In the genomic region with DNA sequence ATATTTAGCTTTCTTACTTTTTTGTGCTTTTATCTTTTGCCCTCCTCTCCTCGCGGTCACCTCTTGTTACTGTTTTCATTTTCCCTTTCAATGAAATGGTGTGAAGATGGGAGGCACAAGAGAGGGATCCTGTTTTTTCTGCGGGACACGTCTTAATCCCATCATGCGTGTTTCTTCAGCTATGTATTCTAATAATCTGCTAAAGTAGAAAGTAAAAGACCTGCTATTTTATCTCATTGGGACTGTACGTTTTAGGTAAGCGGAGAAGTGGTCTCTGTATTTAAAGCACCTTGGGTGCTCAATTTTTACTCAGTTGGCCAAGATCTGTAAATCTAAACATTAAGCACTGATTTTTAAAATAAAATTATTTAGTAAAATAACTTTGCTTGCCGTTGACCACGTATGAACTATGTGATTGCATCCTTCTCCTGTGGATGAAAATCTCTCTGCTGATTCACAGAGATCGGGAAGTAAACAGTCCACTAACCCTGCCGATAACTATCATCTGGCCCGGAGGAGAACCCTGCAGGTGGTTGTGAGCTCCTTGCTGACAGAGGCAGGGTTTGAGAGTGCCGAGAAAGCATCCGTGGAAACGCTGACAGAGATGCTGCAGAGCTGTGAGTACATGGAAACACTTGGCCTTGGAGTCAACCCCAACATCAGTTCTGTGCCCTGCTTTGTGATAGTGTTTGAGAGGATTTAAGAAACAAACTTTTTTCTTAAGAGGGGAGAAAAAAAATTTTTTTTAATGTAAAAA, we compare ENCODE assay signal across 8 cellular contexts. TPM values are rescaled to one million over a fixed set of nuclear protein-coding genes. Genes with fewer than 3 reads are reported as not detected.
DNase-seq lines count a peak whose midpoint lies in the region; ATAC-seq and TF ChIP-seq lines count a peak whose summit lies in the region.

No MANE protein-coding gene starts in this region.

- H3K27ac Mint-ChIP-seq in brain, result peak overlapping the region; percentile 98 to 100 (median 99)

- no peak overlapping the region for H3K23ac ChIP-seq in mesendoderm (ENCODE audit: low read length)

- no peak overlapping the region for H3K4ac ChIP-seq in mesendoderm (ENCODE audit: low read depth, low read length)

- H2BK15ac ChIP-seq in mesendoderm (replicated peaks; ENCODE audit: low read depth), result no peak overlapping the region

- no peaks in the 10 kb centered on the region for H3K27me3 ChIP-seq in heart right ventricle
- H3K27me3 ChIP-seq in mesendoderm (ENCODE audit: insufficient read depth, low read length, poor library complexity), result peaks cover 21% of the 10 kb centered on the region
- no peaks in the 10 kb centered on the region for H3K27me3 ChIP-seq in vagina

- H3K9me3 ChIP-seq in heart right ventricle, result no peaks in the 10 kb centered on the region
- H3K9me3 ChIP-seq in vagina, result no peaks in the 10 kb centered on the region

- H3K36me3 Mint-ChIP-seq in brain, result peaks cover 28% of the 10 kb centered on the region

- no peak overlapping the region for H2AK5ac ChIP-seq in mesendoderm (ENCODE audit: low read length)

- no peak overlapping the region for H4K8ac ChIP-seq in mesendoderm (ENCODE audit: low read depth, low read length)

- H2BK5ac ChIP-seq in mesendoderm (ENCODE audit: low read length), result no peak overlapping the region

- H3K4me1 ChIP-seq in heart right ventricle (peaks cover 13 to 68% (median 58%) of the 10 kb centered on the region in 9 donors), mesendoderm (ENCODE audit: control insufficient read depth, low read depth, low read length) (no peaks in the 10 kb centered on the region), vagina (peaks cover 54% of the 10 kb centered on the region)

- TF ChIP-seq CTCF in heart right ventricle (IDR thresholded peaks at IDR 0.05), result no peak
- TF ChIP-seq CTCF in brain (conservative IDR thresholded peaks at IDR 0.05), result peak in 1 of 2 experiments; percentile 13
- TF ChIP-seq CTCF in vagina (IDR thresholded peaks at IDR 0.05), result no peak

- no peak overlapping the region for H4K5ac ChIP-seq in mesendoderm (ENCODE audit: low read length)

- peak overlapping the region; percentile 82 for H3K56ac ChIP-seq in mesendoderm (ENCODE audit: low read length)

- H3K4me2 ChIP-seq in mesendoderm (ENCODE audit: low read length), result peak overlapping the region; percentile 81

- no peak overlapping the region for H2BK120ac ChIP-seq in mesendoderm (ENCODE audit: low read depth, low read length)

- peaks cover 19% of the 10 kb centered on the region for H3K27me3 Mint-ChIP-seq in brain

- peak overlapping the region; percentile 95 to 99 (median 98) for H3K4me3 Mint-ChIP-seq in brain

- H3K9ac ChIP-seq in mesendoderm (ENCODE audit: low read length), result peak overlapping the region; percentile 75

- no peaks in the 10 kb centered on the region for H3K79me2 ChIP-seq in mesendoderm (ENCODE audit: control insufficient read depth, insufficient read depth, low read length)

- intact Hi-C loops in heart right ventricle (cut with DNase I) (loop anchor here in 1 of 10 donors (10.0 kb wide), 1 partner anchor 504 kb away; no protein-coding TSS in a partner anchor), left cardiac atrium (cut with DNase I) (no loop called here), vagina (cut with DNase I) (no loop called here)

- ATAC-seq in heart right ventricle (no peak), left cardiac atrium (no peak), HG03457 (IDR thresholded peaks at IDR 0.05; ENCODE audit: unreplicated experiment) (no peak)

- WGBS in heart right ventricle, 2 donors, result 11 to 17% methylated on average over 15 of the region's 15 CpGs
- WGBS in mesendoderm (ENCODE audit: extremely low coverage, insufficient coverage, low lambda C conversion rate), result no CpG with 5 or more reads among the region's 15 CpGs

- H3K36me3 ChIP-seq in heart right ventricle (peaks cover 0 to 46% (median 25%) of the 10 kb centered on the region in 9 donors), mesendoderm (ENCODE audit: control insufficient read depth, insufficient read depth, low read length) (no peaks in the 10 kb centered on the region), vagina (peaks cover 0 to 31% of the 10 kb centered on the region in 2 donors)

- H3K18ac ChIP-seq in mesendoderm (ENCODE audit: low read length), result no peak overlapping the region

- H3K9me3 Mint-ChIP-seq in brain, result peaks cover 0 to 2% (median 0%) of the 10 kb centered on the region in 5 experiments

- H3K4me3 ChIP-seq in heart right ventricle, result peak overlapping the region; percentile 29 to 81 (median 72)
- H3K4me3 ChIP-seq in mesendoderm (ENCODE audit: low read length), result peak overlapping the region; percentile 66
- H3K4me3 ChIP-seq in vagina, result peak overlapping the region; percentile 54 to 77

- DNase-seq in heart right ventricle (no peak), left cardiac atrium (no peak), mesendoderm (no peak), vagina (ENCODE audit: extremely low spot score in 2 of 2) (no peak), middle frontal gyrus (ENCODE audit: extremely low spot score, low spot score) (no peak), NCI-H2081 (lab: John Stamatoyannopoulos, UW) (no peak)

- TF ChIP-seq POLR2A in vagina (IDR thresholded peaks at IDR 0.05), result no peak

- no peaks in the 10 kb centered on the region for H3K79me1 ChIP-seq in mesendoderm (ENCODE audit: low read length)

- peaks cover 48% of the 10 kb centered on the region for H3K4me1 Mint-ChIP-seq in brain

- H3K27ac ChIP-seq in heart right ventricle (peak overlapping the region; percentile 85 to 98 (median 94)), mesendoderm (ENCODE audit: low read depth, low read length) (no peak overlapping the region), vagina (peak overlapping the region; percentile 95)

RNA-seq across cellular contexts. Expression of gene TAF8, which starts 0.8 kb away (rescaled TPM):
- total RNA-seq in heart right ventricle, result 10 to 100 TPM; 21.0 to 38.1 (median 31.6) TPM
- polyA plus RNA-seq in heart right ventricle, result 10 to 100 TPM; 15.2 to 20.1 TPM
- total RNA-seq in left cardiac atrium, result 10 to 100 TPM; 20.5 to 25.3 TPM
- polyA plus RNA-seq in brain (ENCODE audit: insufficient read depth, low read depth, low replicate concordance), result 14.9 TPM
- 18.5 TPM for polyA plus RNA-seq in mesendoderm (2013, experiment 1 of 2)
- polyA plus RNA-seq in mesendoderm (2013, experiment 2 of 2), result 19.3 TPM
- 35.6 TPM for total RNA-seq in vagina
